ENCODE assay signal across 9 cellular contexts in the genomic region with DNA sequence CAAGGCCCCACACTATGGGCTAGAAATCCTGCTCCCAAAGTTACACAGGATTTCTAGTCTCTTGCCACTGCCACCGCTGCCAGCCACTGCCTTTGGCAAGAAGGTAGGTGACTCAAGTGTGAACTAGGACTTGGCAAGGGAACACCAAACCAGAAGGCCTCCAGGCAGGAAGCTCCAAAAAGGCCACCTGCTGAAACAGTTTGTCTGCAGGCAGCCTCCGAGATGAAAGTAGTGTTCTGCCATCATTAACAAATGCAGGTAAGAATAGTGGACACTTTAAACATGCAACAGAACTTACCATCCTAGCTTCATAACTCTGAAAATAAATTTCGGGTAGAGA. TPM values are rescaled to one million over a fixed set of nuclear protein-coding genes. Genes with fewer than 3 reads are reported as not detected.
A peak's percentile ranks its signal among the peaks of the same experiment; 100 is the strongest.
DNase-seq lines count a peak whose midpoint lies in the region; ATAC-seq, FAIRE-seq and TF ChIP-seq lines count a peak whose summit lies in the region.
"Had no signal": no experiment of that assay in that cellular context is flagged by ENCODE, and none has a peak within 500 bp of the region (broad histone marks: within the 10 kb centered on the region; RNA-seq: fewer than 3 reads in every experiment).

No MANE protein-coding gene starts in this region.

- H3K36me3 ChIP-seq in Panc1 (ENCODE audit: control insufficient read depth, insufficient read depth, low read length), result no peaks in the 10 kb centered on the region

- H3K4me3 ChIP-seq in Panc1 (ENCODE audit: low read depth in 2 of 2, low read length in 2 of 2) (0 out of 4 replicates have a peak overlapping the region, but pooled peaks of 1 of the 2 experiments have one; percentile 0), epithelial cell of esophagus (ENCODE audit: low read length) (no peak overlapping the region), skin epidermis (no peak overlapping the region)
- H3K4me3 ChIP-seq: hepatocyte had no signal

- CTCF ChIA-PET in Panc1 (lab: Charles Lee), result interaction anchor here (0.7 kb wide), 1 partner anchor 19 kb away, joined by 5 read pairs; no protein-coding TSS in a partner anchor

- DNase-seq in GM18507 (ENCODE audit: extremely low spot score, insufficient read length, low read depth), result no peak
- no peak for DNase-seq in Panc1 (ENCODE audit: low read depth, low spot score)
- DNase-seq in epithelial cell of esophagus (ENCODE audit: low read depth), result peak; percentile 45
- DNase-seq in SHP77 (lab: John Stamatoyannopoulos, UW), result no peak

- intact Hi-C loops in Panc1 (cut with micrococcal nuclease; ENCODE audit: unreplicated experiment), result loop anchor here (2.0 to 5.0 kb wide), 2 partner anchors 112 to 194 kb away; no protein-coding TSS in a partner anchor

- ATAC-seq in Panc1 (no peak), GM19035 (IDR thresholded peaks at IDR 0.05; ENCODE audit: unreplicated experiment) (no peak), HG03135 (IDR thresholded peaks at IDR 0.05; ENCODE audit: unreplicated experiment) (no peak), GM21447 (IDR thresholded peaks at IDR 0.05; ENCODE audit: unreplicated experiment) (no peak)

- POLR2A ChIA-PET in Panc1 (lab: Charles Lee), result interaction anchor here (0.6 to 0.7 kb wide), 3 partner anchors 108 to 578 kb away, joined by 4 to 7 read pairs (median 6); no protein-coding TSS in a partner anchor

- H3K27ac ChIP-seq in Panc1 (ENCODE audit: low read length), result peak overlapping the region; percentile 57
- peak overlapping the region in 18 of 21 experiments; percentile 10 to 99 (median 82) for H3K27ac ChIP-seq in skin epidermis
- H3K27ac ChIP-seq: hepatocyte had no signal

- peaks cover 16% of the 10 kb centered on the region for H3K4me1 ChIP-seq in Panc1 (ENCODE audit: control insufficient read depth, insufficient read depth, low read length)

- TF ChIP-seq CTCF in Panc1 (IDR thresholded peaks at IDR 0.05), result no peak
- TF ChIP-seq CTCF in epithelial cell of esophagus (IDR thresholded peaks at IDR 0.05; ENCODE audit: insufficient read depth, low read depth, low read length, missing control alignments), result no peak

- no peaks in the 10 kb centered on the region for H3K9me3 ChIP-seq in Panc1 (ENCODE audit: control insufficient read depth, insufficient read depth, low read depth, low read length)

- no peaks in the 10 kb centered on the region for H3K27me3 ChIP-seq in Panc1 (ENCODE audit: control insufficient read depth, insufficient read depth, low read length)
- H3K27me3 ChIP-seq: hepatocyte had no signal

- FAIRE-seq in GM18507 (lab: Jason Lieb, UNC), result peak; percentile 84

- no TSS peak for BruUV-seq in Panc1 (replicated peaks; lab: Mats Ljungman, UMichigan)

- in situ Hi-C loops in Panc1 (cut with HindIII; ENCODE audit: low pct_unique_long_range_greater_than_20kb, low sequenced_read_pairs), result no loop called here

RNA-seq across cellular contexts. Expression of a gene that starts 3.9 kb away (rescaled TPM):
- 7.8 TPM for total RNA-seq in Panc1 (2021; ENCODE audit: unreplicated experiment)
- polyA plus RNA-seq in Panc1 (2012; ENCODE audit: insufficient read length), result 5.2 TPM
